In the genomic region with DNA sequence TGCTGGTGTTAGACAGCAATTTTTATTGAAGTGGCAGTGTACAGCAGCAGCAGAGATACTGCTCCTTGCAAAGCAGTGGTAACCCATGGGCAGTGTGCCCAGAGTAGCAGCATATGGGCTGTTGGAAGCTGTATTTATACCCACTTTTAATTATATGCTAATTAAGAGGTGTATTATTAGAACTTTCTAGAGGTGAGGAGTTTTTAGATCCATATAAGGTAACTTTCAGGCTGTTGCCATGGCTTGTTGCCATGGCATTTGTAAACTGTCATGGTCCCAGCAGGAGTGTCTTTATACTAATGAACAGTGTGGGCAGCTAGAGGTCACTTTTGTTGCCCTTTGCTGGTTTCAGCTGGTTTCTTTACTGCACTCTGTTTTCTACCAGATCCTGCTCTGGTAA, we compare ENCODE assay signal across 1 cellular context.
TF ChIP-seq lines count a peak whose summit lies in the region.

No MANE protein-coding gene starts in this region.

TF ChIP-seq in GM12878, 131 proteins besides CTCF, POLR2A, EP300 and RAD21 (continued from another document):
- TF ChIP-seq, protein P1, sequence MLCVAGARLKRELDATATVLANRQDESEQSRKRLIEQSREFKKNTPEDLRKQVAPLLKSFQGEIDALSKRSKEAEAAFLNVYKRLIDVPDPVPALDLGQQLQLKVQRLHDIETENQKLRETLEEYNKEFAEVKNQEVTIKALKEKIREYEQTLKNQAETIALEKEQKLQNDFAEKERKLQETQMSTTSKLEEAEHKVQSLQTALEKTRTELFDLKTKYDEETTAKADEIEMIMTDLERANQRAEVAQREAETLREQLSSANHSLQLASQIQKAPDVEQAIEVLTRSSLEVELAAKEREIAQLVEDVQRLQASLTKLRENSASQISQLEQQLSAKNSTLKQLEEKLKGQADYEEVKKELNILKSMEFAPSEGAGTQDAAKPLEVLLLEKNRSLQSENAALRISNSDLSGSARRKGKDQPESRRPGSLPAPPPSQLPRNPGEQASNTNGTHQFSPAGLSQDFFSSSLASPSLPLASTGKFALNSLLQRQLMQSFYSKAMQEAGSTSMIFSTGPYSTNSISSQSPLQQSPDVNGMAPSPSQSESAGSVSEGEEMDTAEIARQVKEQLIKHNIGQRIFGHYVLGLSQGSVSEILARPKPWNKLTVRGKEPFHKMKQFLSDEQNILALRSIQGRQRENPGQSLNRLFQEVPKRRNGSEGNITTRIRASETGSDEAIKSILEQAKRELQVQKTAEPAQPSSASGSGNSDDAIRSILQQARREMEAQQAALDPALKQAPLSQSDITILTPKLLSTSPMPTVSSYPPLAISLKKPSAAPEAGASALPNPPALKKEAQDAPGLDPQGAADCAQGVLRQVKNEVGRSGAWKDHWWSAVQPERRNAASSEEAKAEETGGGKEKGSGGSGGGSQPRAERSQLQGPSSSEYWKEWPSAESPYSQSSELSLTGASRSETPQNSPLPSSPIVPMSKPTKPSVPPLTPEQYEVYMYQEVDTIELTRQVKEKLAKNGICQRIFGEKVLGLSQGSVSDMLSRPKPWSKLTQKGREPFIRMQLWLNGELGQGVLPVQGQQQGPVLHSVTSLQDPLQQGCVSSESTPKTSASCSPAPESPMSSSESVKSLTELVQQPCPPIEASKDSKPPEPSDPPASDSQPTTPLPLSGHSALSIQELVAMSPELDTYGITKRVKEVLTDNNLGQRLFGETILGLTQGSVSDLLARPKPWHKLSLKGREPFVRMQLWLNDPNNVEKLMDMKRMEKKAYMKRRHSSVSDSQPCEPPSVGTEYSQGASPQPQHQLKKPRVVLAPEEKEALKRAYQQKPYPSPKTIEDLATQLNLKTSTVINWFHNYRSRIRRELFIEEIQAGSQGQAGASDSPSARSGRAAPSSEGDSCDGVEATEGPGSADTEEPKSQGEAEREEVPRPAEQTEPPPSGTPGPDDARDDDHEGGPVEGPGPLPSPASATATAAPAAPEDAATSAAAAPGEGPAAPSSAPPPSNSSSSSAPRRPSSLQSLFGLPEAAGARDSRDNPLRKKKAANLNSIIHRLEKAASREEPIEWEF (IDR thresholded peaks at IDR 0.05; ENCODE audit: insufficient replicate concordance, low read depth, low read length), result no peak
- TF ChIP-seq, protein P2, sequence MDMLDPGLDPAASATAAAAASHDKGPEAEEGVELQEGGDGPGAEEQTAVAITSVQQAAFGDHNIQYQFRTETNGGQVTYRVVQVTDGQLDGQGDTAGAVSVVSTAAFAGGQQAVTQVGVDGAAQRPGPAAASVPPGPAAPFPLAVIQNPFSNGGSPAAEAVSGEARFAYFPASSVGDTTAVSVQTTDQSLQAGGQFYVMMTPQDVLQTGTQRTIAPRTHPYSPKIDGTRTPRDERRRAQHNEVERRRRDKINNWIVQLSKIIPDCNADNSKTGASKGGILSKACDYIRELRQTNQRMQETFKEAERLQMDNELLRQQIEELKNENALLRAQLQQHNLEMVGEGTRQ (IDR thresholded peaks at IDR 0.05; ENCODE audit: borderline replicate concordance, low read depth, low read length), result no peak
- TF ChIP-seq BMI1 (IDR thresholded peaks at IDR 0.05; ENCODE audit: borderline replicate concordance) (peak; percentile 92), ZNF217 (IDR thresholded peaks at IDR 0.05) (no peak), ZNF274 (IDR thresholded peaks at IDR 0.05; ENCODE audit: insufficient read depth, insufficient read length) (no peak), SRF (IDR thresholded peaks at IDR 0.05; ENCODE audit: low read depth in 2 of 2, low read length in 2 of 2) (peak in 1 of 2 experiments; percentile 69; a peak in 2 of 4 replicates), ZNF384 (IDR thresholded peaks at IDR 0.05; ENCODE audit: borderline replicate concordance, low read depth, low read length) (no peak), CREB1 (IDR thresholded peaks at IDR 0.05; ENCODE audit: low read depth) (no peak), RFX5 (IDR thresholded peaks at IDR 0.05; ENCODE audit: low read depth, low read length) (no peak), SIN3A (IDR thresholded peaks at IDR 0.05; ENCODE audit: low read depth, low read length) (no peak), MXI1 (IDR thresholded peaks at IDR 0.05; ENCODE audit: low read depth, low read length) (peak; percentile 84), NFIC (IDR thresholded peaks at IDR 0.05; ENCODE audit: low read depth, low read length) (no peak), NR2F1 (conservative IDR thresholded peaks at IDR 0.05) (peak; percentile 97), IKZF1 (conservative IDR thresholded peaks at IDR 0.05) (no peak), CHD1 (IDR thresholded peaks at IDR 0.05; ENCODE audit: low read depth, low read length) (no peak), TAF1 (IDR thresholded peaks at IDR 0.05; ENCODE audit: borderline replicate concordance, low read depth, low read length) (no peak), FOXM1 (IDR thresholded peaks at IDR 0.05; ENCODE audit: low read depth, low read length) (no peak), MTA2 (IDR thresholded peaks at IDR 0.05; ENCODE audit: low read depth) (peak; percentile 38; the same call in 1 of the 2 replicates), YY1 (IDR thresholded peaks at IDR 0.05; ENCODE audit: low read depth, low read length) (0 out of 2 replicates have a peak, but pooled peaks have one; percentile 33), RELA (IDR thresholded peaks at IDR 0.05; ENCODE audit: borderline replicate concordance, partially characterized antibody) (no peak), BCL11A (IDR thresholded peaks at IDR 0.05; ENCODE audit: low read depth, low read length) (0 out of 2 replicates have a peak, but pooled peaks have one; percentile 41), KAT2A (conservative IDR thresholded peaks at IDR 0.05; ENCODE audit: control insufficient read depth, low read depth, low read length) (no peak)
- TF ChIP-seq, protein P3, sequence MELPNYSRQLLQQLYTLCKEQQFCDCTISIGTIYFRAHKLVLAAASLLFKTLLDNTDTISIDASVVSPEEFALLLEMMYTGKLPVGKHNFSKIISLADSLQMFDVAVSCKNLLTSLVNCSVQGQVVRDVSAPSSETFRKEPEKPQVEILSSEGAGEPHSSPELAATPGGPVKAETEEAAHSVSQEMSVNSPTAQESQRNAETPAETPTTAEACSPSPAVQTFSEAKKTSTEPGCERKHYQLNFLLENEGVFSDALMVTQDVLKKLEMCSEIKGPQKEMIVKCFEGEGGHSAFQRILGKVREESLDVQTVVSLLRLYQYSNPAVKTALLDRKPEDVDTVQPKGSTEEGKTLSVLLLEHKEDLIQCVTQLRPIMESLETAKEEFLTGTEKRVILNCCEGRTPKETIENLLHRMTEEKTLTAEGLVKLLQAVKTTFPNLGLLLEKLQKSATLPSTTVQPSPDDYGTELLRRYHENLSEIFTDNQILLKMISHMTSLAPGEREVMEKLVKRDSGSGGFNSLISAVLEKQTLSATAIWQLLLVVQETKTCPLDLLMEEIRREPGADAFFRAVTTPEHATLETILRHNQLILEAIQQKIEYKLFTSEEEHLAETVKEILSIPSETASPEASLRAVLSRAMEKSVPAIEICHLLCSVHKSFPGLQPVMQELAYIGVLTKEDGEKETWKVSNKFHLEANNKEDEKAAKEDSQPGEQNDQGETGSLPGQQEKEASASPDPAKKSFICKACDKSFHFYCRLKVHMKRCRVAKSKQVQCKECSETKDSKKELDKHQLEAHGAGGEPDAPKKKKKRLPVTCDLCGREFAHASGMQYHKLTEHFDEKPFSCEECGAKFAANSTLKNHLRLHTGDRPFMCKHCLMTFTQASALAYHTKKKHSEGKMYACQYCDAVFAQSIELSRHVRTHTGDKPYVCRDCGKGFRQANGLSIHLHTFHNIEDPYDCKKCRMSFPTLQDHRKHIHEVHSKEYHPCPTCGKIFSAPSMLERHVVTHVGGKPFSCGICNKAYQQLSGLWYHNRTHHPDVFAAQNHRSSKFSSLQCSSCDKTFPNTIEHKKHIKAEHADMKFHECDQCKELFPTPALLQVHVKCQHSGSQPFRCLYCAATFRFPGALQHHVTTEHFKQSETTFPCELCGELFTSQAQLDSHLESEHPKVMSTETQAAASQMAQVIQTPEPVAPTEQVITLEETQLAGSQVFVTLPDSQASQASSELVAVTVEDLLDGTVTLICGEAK (IDR thresholded peaks at IDR 0.05; ENCODE audit: borderline replicate concordance), result peak; percentile 41; the same call in 1 of the 2 replicates
